ENCODE assay signal across 8 cellular contexts in genomic region chr12:49539406-49540228, GRCh38. TPM values are rescaled to one million over a fixed set of nuclear protein-coding genes. Genes with fewer than 3 reads are reported as not detected.
DNase-seq lines count a peak whose midpoint lies in the region; ATAC-seq and TF ChIP-seq lines count a peak whose summit lies in the region.

No MANE protein-coding gene starts in this region.

- no TSS peak for BruUV-seq in IMR-90 (replicated peaks; lab: Mats Ljungman, UMichigan)

- H3K9ac ChIP-seq in IMR-90 (ENCODE audit: low read depth, low read length) = no peak overlapping the region
- no peak overlapping the region for H3K9ac ChIP-seq in parathyroid adenoma

- in situ Hi-C loops in IMR-90 (cut with MboI; ENCODE audit: low sequenced_read_pairs) = no loop called here
- in situ Hi-C loops in ACHN (cut with HindIII; ENCODE audit: low pct_ligation_motif_present, low pct_unique_long_range_greater_than_20kb, low sequenced_read_pairs) = no loop called here

- H3K4ac ChIP-seq in IMR-90 (ENCODE audit: low read depth, low read length) = no peak overlapping the region

- no peak overlapping the region for H4K5ac ChIP-seq in IMR-90 (ENCODE audit: low read depth, low read length)

- no peak overlapping the region for H2BK5ac ChIP-seq in IMR-90 (ENCODE audit: low read depth, low read length, poor library complexity, severe bottlenecking)

- no peak overlapping the region for H3K18ac ChIP-seq in IMR-90 (ENCODE audit: low read depth, low read length)

- H3K9me3 ChIP-seq in IMR-90 (ENCODE audit: control insufficient read depth, insufficient read depth, low read length) = no peaks in the 10 kb centered on the region
- H3K9me3 ChIP-seq in parathyroid adenoma (ENCODE audit: control insufficient read depth, low read length) = no peaks in the 10 kb centered on the region

- no peak overlapping the region for H4K8ac ChIP-seq in IMR-90 (ENCODE audit: low read depth in 2 of 2, low read length in 2 of 2)

- H3K9me1 ChIP-seq in IMR-90 (ENCODE audit: insufficient read depth, low read length) = no peaks in the 10 kb centered on the region

- H3K36me3 ChIP-seq in IMR-90 (ENCODE audit: control insufficient read depth, insufficient read depth, low read length) = no peaks in the 10 kb centered on the region
- no peaks in the 10 kb centered on the region for H3K36me3 ChIP-seq in parathyroid adenoma (ENCODE audit: control insufficient read depth, insufficient read depth, low read length)

- peak overlapping the region; percentile 58 for H2AFZ ChIP-seq in IMR-90 (replicated peaks; ENCODE audit: low read length, poor library complexity)
- H2AFZ ChIP-seq in parathyroid adenoma = peak overlapping the region; percentile 43

- dilution Hi-C loops in IMR-90 (cut with HindIII; ENCODE audit: low sequenced_read_pairs, unreplicated experiment) = no loop called here

- no peak for TF ChIP-seq RAD21 in IMR-90 (IDR thresholded peaks at IDR 0.05; ENCODE audit: low read length)

- WGBS in IMR-90 (ENCODE audit: extremely low coverage in 2 of 2, insufficient read length in 1 of 2), 2 experiments = 10% methylated on average over 22 of the region's 47 CpGs; no CpG with 5 or more reads in 1 of the 2 experiments

- H4K20me1 ChIP-seq in IMR-90 (ENCODE audit: insufficient read depth, low read length) = no peaks in the 10 kb centered on the region; the same call in 1 of the 2 replicates

- CTCF ChIA-PET in IMR-90 (lab: Yijun Ruan, JAX) = no interaction called here

- no peak overlapping the region for H3K56ac ChIP-seq in IMR-90 (ENCODE audit: extremely low read depth, insufficient read depth, low read length)

- no peaks in the 10 kb centered on the region for H3K79me1 ChIP-seq in IMR-90 (ENCODE audit: low read depth in 1 of 2, low read length in 2 of 2)

- TF ChIP-seq CTCF in IMR-90 (conservative IDR thresholded peaks at IDR 0.05; ENCODE audit: low read depth, low read length) (no peak), parathyroid adenoma (IDR thresholded peaks at IDR 0.05) (no peak)

- TF ChIP-seq POLR2A in IMR-90 (IDR thresholded peaks at IDR 0.05; ENCODE audit: low read depth, low read length) = no peak

- H3K27me3 ChIP-seq in IMR-90 (ENCODE audit: control insufficient read depth, insufficient read depth, low read length) = peaks cover 64% of the 10 kb centered on the region
- H3K27me3 ChIP-seq in parathyroid adenoma (ENCODE audit: control insufficient read depth, insufficient read depth, low read length) = no peaks in the 10 kb centered on the region

- H3K23ac ChIP-seq in IMR-90 (ENCODE audit: low read depth, low read length) = peak overlapping the region; percentile 85

- DNase-seq in NCI-H748 (lab: John Stamatoyannopoulos, UW; ENCODE audit: unreplicated experiment) = peak; percentile 45
- DNase-seq in NCI-H748 treated with DMSO at 0.1 percent for 48 hours (lab: John Stamatoyannopoulos, UW) = no peak
- no peak for DNase-seq in IMR-90
- no peak for DNase-seq in stimulated activated naive CD4-positive, alpha-beta T cell treated with Interleukin-2 at 50 U/mL for 16 hours (lab: John Stamatoyannopoulos, UW)
- no peak for DNase-seq in cerebellar nuclear complex (lab: John Stamatoyannopoulos, UW)
- no peak for DNase-seq in ACHN

- H2BK120ac ChIP-seq in IMR-90 (ENCODE audit: low read depth, low read length) = no peak overlapping the region

- intact Hi-C loops in IMR-90 (cut with micrococcal nuclease) = no loop called here

- 0 out of 2 replicates have a peak, but pooled peaks cover 2% of the 10 kb centered on the region for H3K4me1 ChIP-seq in IMR-90 (ENCODE audit: control insufficient read depth, insufficient read depth, low read length)
- peaks cover 3% of the 10 kb centered on the region for H3K4me1 ChIP-seq in parathyroid adenoma

- H2AK9ac ChIP-seq in IMR-90 (replicated peaks; ENCODE audit: low read depth, low read length, poor library complexity) = peak overlapping the region; percentile 72

- no peak overlapping the region for H2BK20ac ChIP-seq in IMR-90 (ENCODE audit: low read depth, low read length)

- no peak overlapping the region for H2AK5ac ChIP-seq in IMR-90 (ENCODE audit: low read depth, low read length)

- H2BK15ac ChIP-seq in IMR-90 (ENCODE audit: low read depth, low read length) = no peak overlapping the region

- POLR2A ChIA-PET in IMR-90 (lab: Charles Lee; ENCODE audit: unreplicated experiment) = interaction anchor here (1.0 kb wide), 1 partner anchor 181 kb away, joined by 3 read pairs; no protein-coding TSS in a partner anchor

- H4K91ac ChIP-seq in IMR-90 (ENCODE audit: insufficient read depth, low read depth, low read length) = no peak overlapping the region

- H3K4me2 ChIP-seq in IMR-90 (ENCODE audit: low read depth, low read length) (no peak overlapping the region), parathyroid adenoma (ENCODE audit: low read length) (peak overlapping the region; percentile 52)

- H3K14ac ChIP-seq in IMR-90 (replicated peaks; ENCODE audit: low read depth, low read length) = no peak overlapping the region

- ATAC-seq in IMR-90 (ENCODE audit: low read depth) = no peak

- H3K27ac ChIP-seq in IMR-90 (ENCODE audit: insufficient read depth, low read length) (no peak overlapping the region), cingulate gyrus (ENCODE audit: low read depth, low read length) (peak overlapping the region; percentile 39), parathyroid adenoma (no peak overlapping the region)

- H3K79me2 ChIP-seq in parathyroid adenoma = no peaks in the 10 kb centered on the region

- H3K4me3 ChIP-seq in IMR-90 (ENCODE audit: insufficient read depth, low read depth, low read length) (no peak overlapping the region), parathyroid adenoma (ENCODE audit: low read depth, low read length) (peak overlapping the region; percentile 42)

TF ChIP-seq in IMR-90, 13 proteins besides CTCF, POLR2A, EP300 and RAD21:
- TF ChIP-seq ELK1 (IDR thresholded peaks at IDR 0.05; ENCODE audit: borderline replicate concordance, low read depth, low read length) (no peak), USF2 (IDR thresholded peaks at IDR 0.05; ENCODE audit: low read depth, low read length) (no peak), SMC3 (IDR thresholded peaks at IDR 0.05; ENCODE audit: low read depth, low read length) (no peak), CEBPB (IDR thresholded peaks at IDR 0.05; ENCODE audit: low read depth, low read length) (no peak), RCOR1 (IDR thresholded peaks at IDR 0.05; ENCODE audit: insufficient replicate concordance, low read length) (no peak)

RNA-seq across cellular contexts. Expression of gene KCNH3, which starts 0.8 kb away (rescaled TPM):
- total RNA-seq in IMR-90 (2012; rRNA removed) = 0.28 TPM in 1 of 2 replicates, not detected in the other
- polyA plus RNA-seq in IMR-90 (2012; rRNA removed) = 0.10 and 0.20 TPM in 2 replicates
- polyA plus RNA-seq in IMR-90 (2012; cell fraction: cytosol; rRNA removed) = 0.05 and 0.09 TPM in 2 replicates
- 0.49 and 1.6 TPM in 2 replicates for polyA plus RNA-seq in IMR-90 (2012; cell fraction: nucleus; rRNA removed; ENCODE audit: low replicate concordance)

RNA-seq across cellular contexts. Expression of gene MCRS1, which starts 28.3 kb away (rescaled TPM):
- 60.8 and 72.9 TPM in 2 replicates for total RNA-seq in IMR-90 (2012; rRNA removed)
- polyA plus RNA-seq in IMR-90 (2012; rRNA removed) = 73.2 and 75.2 TPM in 2 replicates
- polyA plus RNA-seq in IMR-90 (2012; cell fraction: cytosol; rRNA removed) = 66.3 and 72.6 TPM in 2 replicates
- polyA plus RNA-seq in IMR-90 (2012; cell fraction: nucleus; rRNA removed; ENCODE audit: low replicate concordance) = 122 and 232 TPM in 2 replicates
